Comparison of ENCODE assay signal across 1 cellular context in genomic region chr7:150322833-150323681, GRCh38.
TF ChIP-seq lines count a peak whose summit lies in the region.

Gene ACTR3C, minus strand, starts transcription at chr7:150323545. Its CDS starts 28,249 bp downstream, at chr7:150295296.
A gene with protein sequence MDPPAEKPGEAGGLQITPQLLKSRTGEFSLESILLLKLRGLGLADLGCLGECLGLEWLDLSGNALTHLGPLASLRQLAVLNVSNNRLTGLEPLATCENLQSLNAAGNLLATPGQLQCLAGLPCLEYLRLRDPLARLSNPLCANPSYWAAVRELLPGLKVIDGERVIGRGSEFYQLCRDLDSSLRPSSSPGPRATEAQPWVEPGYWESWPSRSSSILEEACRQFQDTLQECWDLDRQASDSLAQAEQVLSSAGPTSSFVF (plus strand): TSS chr7:150323355. CDS start chr7:150336862, 13,507 bp downstream.

TF ChIP-seq in K562, 482 proteins besides CTCF, POLR2A, EP300 and RAD21 (continued from another document and continues in another):
- TF ChIP-seq, protein P1, sequence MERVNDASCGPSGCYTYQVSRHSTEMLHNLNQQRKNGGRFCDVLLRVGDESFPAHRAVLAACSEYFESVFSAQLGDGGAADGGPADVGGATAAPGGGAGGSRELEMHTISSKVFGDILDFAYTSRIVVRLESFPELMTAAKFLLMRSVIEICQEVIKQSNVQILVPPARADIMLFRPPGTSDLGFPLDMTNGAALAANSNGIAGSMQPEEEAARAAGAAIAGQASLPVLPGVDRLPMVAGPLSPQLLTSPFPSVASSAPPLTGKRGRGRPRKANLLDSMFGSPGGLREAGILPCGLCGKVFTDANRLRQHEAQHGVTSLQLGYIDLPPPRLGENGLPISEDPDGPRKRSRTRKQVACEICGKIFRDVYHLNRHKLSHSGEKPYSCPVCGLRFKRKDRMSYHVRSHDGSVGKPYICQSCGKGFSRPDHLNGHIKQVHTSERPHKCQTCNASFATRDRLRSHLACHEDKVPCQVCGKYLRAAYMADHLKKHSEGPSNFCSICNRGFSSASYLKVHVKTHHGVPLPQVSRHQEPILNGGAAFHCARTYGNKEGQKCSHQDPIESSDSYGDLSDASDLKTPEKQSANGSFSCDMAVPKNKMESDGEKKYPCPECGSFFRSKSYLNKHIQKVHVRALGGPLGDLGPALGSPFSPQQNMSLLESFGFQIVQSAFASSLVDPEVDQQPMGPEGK (CRISPR knock-in tag; IDR thresholded peaks at IDR 0.05; ENCODE audit: borderline replicate concordance): peak; percentile 82; the same call in 1 of the 2 replicates
- TF ChIP-seq YBX1 (IDR thresholded peaks at IDR 0.05): no peak
- TF ChIP-seq ZBTB49 (CRISPR knock-in tag; IDR thresholded peaks at IDR 0.05; ENCODE audit: borderline replicate concordance): peak; percentile 98
- no peak for TF ChIP-seq PTBP1 (IDR thresholded peaks at IDR 0.05; ENCODE audit: low read depth, low read length)
- TF ChIP-seq KAT7 (CRISPR knock-in tag; IDR thresholded peaks at IDR 0.05; ENCODE audit: borderline replicate concordance): peak; percentile 99; the same call in 1 of the 2 replicates
- no peak for TF ChIP-seq THRAP3 (IDR thresholded peaks at IDR 0.05; ENCODE audit: borderline replicate concordance)
- no peak for TF ChIP-seq TRIM25 (IDR thresholded peaks at IDR 0.05; ENCODE audit: borderline replicate concordance)
- peak; percentile 93 for TF ChIP-seq OTX1 (CRISPR knock-in tag; IDR thresholded peaks at IDR 0.05)
- peak; percentile 80 for TF ChIP-seq CTCFL (IDR thresholded peaks at IDR 0.05; ENCODE audit: borderline replicate concordance, insufficient read depth, low read depth, low read length, poor library complexity, severe bottlenecking)
- no peak for TF ChIP-seq TFAM (CRISPR knock-in tag; conservative IDR thresholded peaks at IDR 0.05)
- peak; percentile 95 for TF ChIP-seq FUS (optimal IDR thresholded peaks at IDR 0.05; ENCODE audit: low read depth, low read length)
- no peak for TF ChIP-seq ZNF512 (tag; IDR thresholded peaks at IDR 0.05)
- no peak; the same call in 1 of the 2 replicates for TF ChIP-seq NCOR1 (IDR thresholded peaks at IDR 0.05)
- TF ChIP-seq PREB (CRISPR knock-in tag; IDR thresholded peaks at IDR 0.05): no peak; the same call in 1 of the 2 replicates
- no peak for TF ChIP-seq KDM4B (IDR thresholded peaks at IDR 0.05; ENCODE audit: borderline replicate concordance in 2 of 2, low read depth in 1 of 2)
- TF ChIP-seq FIP1L1 (IDR thresholded peaks at IDR 0.05; ENCODE audit: low read depth, low read length, poor library complexity, severe bottlenecking): peak; percentile 97
- peak; percentile 43 for TF ChIP-seq HNRNPK (IDR thresholded peaks at IDR 0.05; ENCODE audit: low read depth, low read length, poor library complexity, severe bottlenecking)
- TF ChIP-seq ZNF354B (CRISPR knock-in tag; IDR thresholded peaks at IDR 0.05): peak; percentile 42; the same call in 1 of the 2 replicates
- peak; percentile 89 for TF ChIP-seq HIVEP1 (CRISPR knock-in tag; IDR thresholded peaks at IDR 0.05)
- TF ChIP-seq HCFC1 (IDR thresholded peaks at IDR 0.05; ENCODE audit: low read depth, low read length): no peak
- peak in 1 of 2 experiments; percentile 85; a peak in 2 of 4 replicates for TF ChIP-seq BCLAF1 (IDR thresholded peaks at IDR 0.05; ENCODE audit: borderline replicate concordance in 1 of 2, control insufficient read depth in 1 of 2, low read depth in 2 of 2, low read length in 1 of 2)
- TF ChIP-seq ETS2 (tag; IDR thresholded peaks at IDR 0.05; ENCODE audit: borderline replicate concordance, poor library complexity, severe bottlenecking): no peak
- no peak for TF ChIP-seq SAFB2 (IDR thresholded peaks at IDR 0.05; ENCODE audit: borderline replicate concordance, low read depth, low read length, severe bottlenecking)
- TF ChIP-seq RBM22 (IDR thresholded peaks at IDR 0.05; ENCODE audit: low read depth, low read length, poor library complexity, severe bottlenecking): peak; percentile 78
- TF ChIP-seq TBL1XR1 (IDR thresholded peaks at IDR 0.05; ENCODE audit: low read length in 2 of 2): 0 out of 4 replicates have a peak, but pooled peaks of 1 of the 2 experiments have one; percentile 15
- TF ChIP-seq CREBBP (IDR thresholded peaks at IDR 0.05; ENCODE audit: low read depth, low read length): no peak
- TF ChIP-seq CAMTA2 (CRISPR knock-in tag; conservative IDR thresholded peaks at IDR 0.05): 0 out of 2 replicates have a peak, but pooled peaks have one; percentile 3
- no peak for TF ChIP-seq MCM2 (IDR thresholded peaks at IDR 0.05; ENCODE audit: low read depth)
- TF ChIP-seq, protein P2, sequence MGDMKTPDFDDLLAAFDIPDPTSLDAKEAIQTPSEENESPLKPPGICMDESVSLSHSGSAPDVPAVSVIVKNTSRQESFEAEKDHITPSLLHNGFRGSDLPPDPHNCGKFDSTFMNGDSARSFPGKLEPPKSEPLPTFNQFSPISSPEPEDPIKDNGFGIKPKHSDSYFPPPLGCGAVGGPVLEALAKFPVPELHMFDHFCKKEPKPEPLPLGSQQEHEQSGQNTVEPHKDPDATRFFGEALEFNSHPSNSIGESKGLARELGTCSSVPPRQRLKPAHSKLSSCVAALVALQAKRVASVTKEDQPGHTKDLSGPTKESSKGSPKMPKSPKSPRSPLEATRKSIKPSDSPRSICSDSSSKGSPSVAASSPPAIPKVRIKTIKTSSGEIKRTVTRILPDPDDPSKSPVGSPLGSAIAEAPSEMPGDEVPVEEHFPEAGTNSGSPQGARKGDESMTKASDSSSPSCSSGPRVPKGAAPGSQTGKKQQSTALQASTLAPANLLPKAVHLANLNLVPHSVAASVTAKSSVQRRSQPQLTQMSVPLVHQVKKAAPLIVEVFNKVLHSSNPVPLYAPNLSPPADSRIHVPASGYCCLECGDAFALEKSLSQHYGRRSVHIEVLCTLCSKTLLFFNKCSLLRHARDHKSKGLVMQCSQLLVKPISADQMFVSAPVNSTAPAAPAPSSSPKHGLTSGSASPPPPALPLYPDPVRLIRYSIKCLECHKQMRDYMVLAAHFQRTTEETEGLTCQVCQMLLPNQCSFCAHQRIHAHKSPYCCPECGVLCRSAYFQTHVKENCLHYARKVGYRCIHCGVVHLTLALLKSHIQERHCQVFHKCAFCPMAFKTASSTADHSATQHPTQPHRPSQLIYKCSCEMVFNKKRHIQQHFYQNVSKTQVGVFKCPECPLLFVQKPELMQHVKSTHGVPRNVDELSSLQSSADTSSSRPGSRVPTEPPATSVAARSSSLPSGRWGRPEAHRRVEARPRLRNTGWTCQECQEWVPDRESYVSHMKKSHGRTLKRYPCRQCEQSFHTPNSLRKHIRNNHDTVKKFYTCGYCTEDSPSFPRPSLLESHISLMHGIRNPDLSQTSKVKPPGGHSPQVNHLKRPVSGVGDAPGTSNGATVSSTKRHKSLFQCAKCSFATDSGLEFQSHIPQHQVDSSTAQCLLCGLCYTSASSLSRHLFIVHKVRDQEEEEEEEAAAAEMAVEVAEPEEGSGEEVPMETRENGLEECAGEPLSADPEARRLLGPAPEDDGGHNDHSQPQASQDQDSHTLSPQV (IDR thresholded peaks at IDR 0.05): peak; percentile 97
- peak; percentile 83 for TF ChIP-seq ERF (CRISPR knock-in tag; IDR thresholded peaks at IDR 0.05)
- no peak for TF ChIP-seq NCOA6 (IDR thresholded peaks at IDR 0.05)
- no peak for TF ChIP-seq ZNF778 (CRISPR knock-in tag; IDR thresholded peaks at IDR 0.05)
- TF ChIP-seq ARID2 (IDR thresholded peaks at IDR 0.05): peak; percentile 67; the same call in 1 of the 2 replicates
- TF ChIP-seq SPI1 (IDR thresholded peaks at IDR 0.05; ENCODE audit: borderline replicate concordance, low read depth, low read length): no peak
- TF ChIP-seq MCM5 (IDR thresholded peaks at IDR 0.05; ENCODE audit: low read depth): no peak
